ENCODE assay signal across 21 cellular contexts in genomic region chr3:86723433-86723832, GRCh38.
DNase-seq lines count a peak whose midpoint lies in the region; ATAC-seq lines count a peak whose summit lies in the region.
"Had no signal": no experiment of that assay in that cellular context is flagged by ENCODE, and none has a peak within 500 bp of the region (broad histone marks: within the 10 kb centered on the region; RNA-seq: fewer than 3 reads in every experiment).

No MANE protein-coding gene starts in this region.

- ATAC-seq in HG03159 (IDR thresholded peaks at IDR 0.05; ENCODE audit: unreplicated experiment) (no peak), GM18520 (IDR thresholded peaks at IDR 0.05; ENCODE audit: unreplicated experiment) (no peak)
- ATAC-seq: HCT116 had no signal

- DNase-seq in NCI-H1105 treated with DMSO at 0.1 percent for 48 hours (lab: John Stamatoyannopoulos, UW) (peak; percentile 58), NCI-H1105 (lab: John Stamatoyannopoulos, UW) (no peak), COR-L47 (lab: John Stamatoyannopoulos, UW) (peak; percentile 13), NCI-H1436 treated with DMSO at 0.1 percent for 48 hours (lab: John Stamatoyannopoulos, UW) (peak; percentile 19), NCI-H69 (lab: John Stamatoyannopoulos, UW) (peak; percentile 88), activated gamma-delta T cell treated with Interleukin-2 at 50 U/mL for 16 hours (no peak)
- DNase-seq: BE2C; Calu3; CD8-positive, alpha-beta memory T cell; NCI-H1092 treated with DMSO at 0.1 percent for 48 hours; NCI-H2029; NCI-H2171 treated with DMSO at 0.1 percent for 48 hours; NCI-H345; NCI-H510A treated with DMSO at 0.1 percent for 48 hours; NCI-H82; Peyer's patch; SK-N-SH; SW 1271 had no signal

Comparison
In these comparisons a context has a peak if more than half of its experiments do, and no peak if none do; other contexts are left out.
1. DNase-seq: peak in NCI-H1105 treated with DMSO at 0.1 percent for 48 hours (single experiment), COR-L47 (single experiment), NCI-H1436 treated with DMSO at 0.1 percent for 48 hours (single experiment) and NCI-H69 (single experiment); none in NCI-H1105 (single experiment) and activated gamma-delta T cell treated with Interleukin-2 at 50 U/mL for 16 hours (single experiment).